ENCODE assay signal across 27 cellular contexts in the genomic region with DNA sequence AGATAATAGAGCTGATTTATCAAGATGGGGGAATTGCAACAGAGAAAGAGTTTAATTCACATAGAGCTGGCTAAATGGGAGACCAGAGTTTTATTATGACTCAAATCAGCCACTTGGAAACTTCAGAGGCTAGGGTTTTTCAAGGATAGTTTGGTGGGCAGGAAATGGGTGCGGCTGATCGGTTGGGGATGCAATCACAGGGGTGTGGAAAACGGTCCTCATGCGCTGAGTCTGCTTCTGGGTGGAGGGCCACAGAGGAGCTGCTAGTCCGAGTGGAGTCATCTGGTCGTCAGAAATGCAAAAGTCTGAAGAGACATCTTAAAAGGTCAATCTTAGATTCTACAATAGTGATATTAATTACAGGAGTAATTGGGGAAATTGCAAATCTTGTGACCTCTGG.
"Had no signal": no experiment of that assay in that cellular context is flagged by ENCODE, and none has a peak within 500 bp of the region (broad histone marks: within the 10 kb centered on the region; RNA-seq: fewer than 3 reads in every experiment).

No MANE protein-coding gene starts in this region.

- H3K36me3 ChIP-seq: SJSA1 had no signal

- DNase-seq: activated CD4-positive, alpha-beta T cell treated with anti-CD3 and anti-CD28 coated beads for 36 hours; activated CD4-positive, alpha-beta T cell treated with anti-CD3 and anti-CD28 coated beads, Interleukin-2, amount 10 ng/mL, durations not matched to agents 7 days and 5 days; activated CD4-positive, alpha-beta T cell treated with anti-CD3 and anti-CD28 coated beads, Interleukin-2, amount 50 U/mL, for 48 hours; activated CD8-positive, alpha-beta memory T cell treated with anti-CD3 and anti-CD28 coated beads, Interleukin-2, amount 50 U/mL, for 4 hours; activated CD8-positive, alpha-beta T cell treated with anti-CD3 and anti-CD28 coated beads, Interleukin-2, amount 10 ng/mL, durations not matched to agents 7 days and 5 days; activated effector memory CD4-positive, alpha-beta T cell treated with Interleukin-2 at 50 U/mL for 16 hours; activated naive CD4-positive, alpha-beta T cell treated with anti-CD3 and anti-CD28 coated beads, Interleukin-2, amount 10 ng/mL, durations not matched to agents 7 days and 5 days; activated naive CD8-positive, alpha-beta T cell treated with anti-CD3 and anti-CD28 coated beads, Interleukin-2, amount 50 U/mL, for 24 hours; activated T-cell treated with anti-CD3 and anti-CD28 coated beads, Interleukin-2, amount 50 U/mL, for 48 hours; anterior cingulate cortex; MM.1S; MV-4-11; NCI-H1092; NCI-H1436 treated with DMSO at 0.1 percent for 48 hours; NCI-H1694 treated with DMSO at 0.1 percent for 48 hours; NCI-H2029; NCI-H345; NCI-H524 treated with DMSO at 0.1 percent for 48 hours; NCI-H748 treated with DMSO at 0.1 percent for 48 hours; NK-92 treated with Interleukin-12 subunit alpha and Interleukin-12 subunit beta, amount 100 ng/mL, for 24 hours; PC-9; SHP77; SK-N-SH had no signal

- H3K9me3 ChIP-seq: SJSA1, SK-N-SH had no signal

- H3K4me3 ChIP-seq: PC-9, SJSA1 had no signal

- ATAC-seq: activated CD4-positive, alpha-beta T cell treated with anti-CD3 and anti-CD28 coated beads for 36 hours; activated CD4-positive, CD25-positive, alpha-beta regulatory T cell treated with anti-CD3 and anti-CD28 coated beads, Interleukin-2, amount 50 U/mL, for 24 hours; activated CD8-positive, alpha-beta T cell treated with anti-CD3 and anti-CD28 coated beads, Interleukin-2, amount 10 ng/mL, durations not matched to agents 7 days and 5 days; activated naive CD8-positive, alpha-beta T cell treated with anti-CD3 and anti-CD28 coated beads, Interleukin-2, amount 50 U/mL, for 24 hours had no signal

- H3K4me1 ChIP-seq: SJSA1 had no signal

- H3K27me3 ChIP-seq: SJSA1 had no signal

- H3K27ac ChIP-seq: KMS-11, PC-9, RWPE1, SJSA1 had no signal
